17 cellular contexts compared by ENCODE assay signal in the genomic region with DNA sequence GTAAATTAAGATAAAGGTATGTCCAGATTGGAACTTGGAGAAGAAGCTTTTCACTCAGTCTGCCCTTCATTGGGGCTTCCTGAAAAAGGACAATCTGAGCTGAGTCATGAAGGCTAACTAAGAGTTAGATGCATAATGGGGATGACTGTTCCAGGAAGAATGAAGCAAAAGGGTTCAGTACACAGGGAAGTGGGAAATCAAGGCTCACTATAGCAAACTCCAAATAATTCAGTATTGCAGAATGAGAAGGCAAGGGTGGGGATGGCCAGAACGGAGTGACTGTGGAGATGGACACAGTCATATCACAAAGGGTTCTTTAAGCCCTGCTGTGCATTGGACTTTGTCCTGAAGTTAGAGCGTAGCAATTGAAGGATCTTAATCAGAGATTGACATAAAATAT.
A peak's percentile ranks its signal among the peaks of the same experiment; 100 is the strongest.
DNase-seq lines count a peak whose midpoint lies in the region; ATAC-seq, FAIRE-seq and TF ChIP-seq lines count a peak whose summit lies in the region.
"Had no signal": no experiment of that assay in that cellular context is flagged by ENCODE, and none has a peak within 500 bp of the region (broad histone marks: within the 10 kb centered on the region; RNA-seq: fewer than 3 reads in every experiment).

No MANE protein-coding gene starts in this region.

- ATAC-seq in mucosa of descending colon (peak; percentile 67), GM18870 (IDR thresholded peaks at IDR 0.05; ENCODE audit: unreplicated experiment) (no peak)
- no peak for ATAC-seq in natural killer cell treated with Interleukin-12 subunit alpha and Interleukin-12 subunit beta and Interleukin-15 and Interleukin-18, amount 100 ng/mL, for 72 hours
- no peak for ATAC-seq in naive thymus-derived CD8-positive, alpha-beta T cell
- ATAC-seq: stimulated activated naive CD8-positive, alpha-beta T cell treated with anti-CD3 and anti-CD28 coated beads, Interleukin-15, Interleukin-2, amounts not matched to agents 100 U/mL and 50 U/mL, for 24 hours had no signal

- TF ChIP-seq CTCF in mucosa of descending colon (IDR thresholded peaks at IDR 0.05) = no peak

- no peak overlapping the region for H3K27ac Mint-ChIP-seq in natural killer cell treated with Interleukin-12 subunit alpha and Interleukin-12 subunit beta and Interleukin-15 and Interleukin-18, amount 100 ng/mL, for 72 hours
- no peak overlapping the region for H3K27ac Mint-ChIP-seq in naive thymus-derived CD8-positive, alpha-beta T cell
- H3K27ac Mint-ChIP-seq: activated T-helper 1 cell treated with anti-CD3 and anti-CD28 coated beads, Interleukin-12 subunit alpha, Interleukin-12 subunit beta, Interleukin-2, Interleukin-4 antibody, amounts not matched to agents 30 ng/mL and 10 ng/mL and 1 ng/mL, durations not matched to agents 14 hours and 24 hours and 36 hours; CD4-positive, alpha-beta T cell had no signal

- H3K4me3 ChIP-seq in mucosa of descending colon = no peak overlapping the region
- H3K4me3 ChIP-seq: lung, vagina had no signal

- intact Hi-C loops in mucosa of descending colon (cut with DNase I, micrococcal nuclease) = no loop called here

- H3K36me3 ChIP-seq in mucosa of descending colon (ENCODE audit: low read depth) = no peaks in the 10 kb centered on the region
- H3K36me3 ChIP-seq: vagina had no signal

- H3K27ac ChIP-seq in epithelial cell of prostate = peak overlapping the region; percentile 45
- H3K27ac ChIP-seq: vagina had no signal

- H3K9me3 Mint-ChIP-seq in natural killer cell treated with Interleukin-12 subunit alpha and Interleukin-12 subunit beta and Interleukin-15 and Interleukin-18, amount 100 ng/mL, for 72 hours = peaks cover 6% of the 10 kb centered on the region
- peaks cover 3 to 13% (median 6%) of the 10 kb centered on the region in 9 donors for H3K9me3 Mint-ChIP-seq in naive thymus-derived CD8-positive, alpha-beta T cell

- no peaks in the 10 kb centered on the region for H3K27me3 Mint-ChIP-seq in natural killer cell treated with Interleukin-12 subunit alpha and Interleukin-12 subunit beta and Interleukin-15 and Interleukin-18, amount 100 ng/mL, for 72 hours
- no peaks in the 10 kb centered on the region for H3K27me3 Mint-ChIP-seq in naive thymus-derived CD8-positive, alpha-beta T cell
- H3K27me3 Mint-ChIP-seq: CD4-positive, alpha-beta T cell had no signal

- H3K4me1 ChIP-seq in mucosa of descending colon (ENCODE audit: low read depth) = no peaks in the 10 kb centered on the region
- H3K4me1 ChIP-seq: vagina had no signal

- peak; percentile 73 for DNase-seq in EL
- DNase-seq in RPMI7951 (ENCODE audit: low read depth) = peak; percentile 71
- DNase-seq in epithelial cell of prostate (ENCODE audit: low read depth, low spot score) = peak; percentile 24
- DNase-seq in mucosa of descending colon = no peak
- no peak for DNase-seq in natural killer cell treated with Interleukin-12 subunit alpha and Interleukin-12 subunit beta and Interleukin-15 and Interleukin-18, amount 100 ng/mL, for 72 hours (ENCODE audit: low spot score)
- DNase-seq in naive thymus-derived CD8-positive, alpha-beta T cell = no peak
- DNase-seq in frontal cortex (ENCODE audit: low spot score in 2 of 2) = no peak
- DNase-seq: activated CD4-positive, alpha-beta T cell treated with anti-CD3 and anti-CD28 coated beads, Interleukin-2, amount 50 U/mL, for 4 hours; CD4-positive, alpha-beta T cell; effector memory CD4-positive, alpha-beta T cell; NCI-H82; SHP77; stimulated activated naive CD8-positive, alpha-beta T cell treated with anti-CD3 and anti-CD28 coated beads, Interleukin-15, Interleukin-2, amounts not matched to agents 100 U/mL and 50 U/mL, for 24 hours had no signal

- FAIRE-seq in frontal cortex (lab: Jason Lieb, UNC) = no peak

- H3K4me3 Mint-ChIP-seq in natural killer cell treated with Interleukin-12 subunit alpha and Interleukin-12 subunit beta and Interleukin-15 and Interleukin-18, amount 100 ng/mL, for 72 hours = no peak overlapping the region
- H3K4me3 Mint-ChIP-seq in naive thymus-derived CD8-positive, alpha-beta T cell = no peak overlapping the region
- H3K4me3 Mint-ChIP-seq: activated T-helper 1 cell treated with anti-CD3 and anti-CD28 coated beads, Interleukin-12 subunit alpha, Interleukin-12 subunit beta, Interleukin-2, Interleukin-4 antibody, amounts not matched to agents 30 ng/mL and 10 ng/mL and 1 ng/mL, durations not matched to agents 14 hours and 24 hours and 36 hours; CD4-positive, alpha-beta T cell had no signal

- H3K36me3 Mint-ChIP-seq in natural killer cell treated with Interleukin-12 subunit alpha and Interleukin-12 subunit beta and Interleukin-15 and Interleukin-18, amount 100 ng/mL, for 72 hours = peaks cover 7% of the 10 kb centered on the region
- H3K36me3 Mint-ChIP-seq in naive thymus-derived CD8-positive, alpha-beta T cell = peaks cover 8 to 27% (median 13%) of the 10 kb centered on the region in 3 donors

- POLR2A ChIA-PET in naive thymus-derived CD8-positive, alpha-beta T cell (lab: Charles Lee) = no interaction called here

- H3K9me3 ChIP-seq in mucosa of descending colon = no peaks in the 10 kb centered on the region
- H3K9me3 ChIP-seq: vagina had no signal

- H3K4me1 Mint-ChIP-seq in natural killer cell treated with Interleukin-12 subunit alpha and Interleukin-12 subunit beta and Interleukin-15 and Interleukin-18, amount 100 ng/mL, for 72 hours (ENCODE audit: low read depth in 2 of 2) = no peaks in the 10 kb centered on the region
- no peaks in the 10 kb centered on the region for H3K4me1 Mint-ChIP-seq in naive thymus-derived CD8-positive, alpha-beta T cell

Comparison
In these comparisons a context has a peak if more than half of its experiments do, and no peak if none do; other contexts are left out.
1. DNase-seq: peak in EL (single experiment), RPMI7951 (single experiment) and epithelial cell of prostate (single experiment); none in mucosa of descending colon (0 of 3), natural killer cell treated with Interleukin-12 subunit alpha and Interleukin-12 subunit beta and Interleukin-15 and Interleukin-18, amount 100 ng/mL, for 72 hours (single experiment), naive thymus-derived CD8-positive, alpha-beta T cell (0 of 10) and frontal cortex (0 of 2).